Comparison of ENCODE assay signal across 18 cellular contexts in genomic region chr19:17866312-17867012, GRCh38. TPM values are rescaled to one million over a fixed set of nuclear protein-coding genes. Genes with fewer than 3 reads are reported as not detected.
DNase-seq lines count a peak whose midpoint lies in the region; ATAC-seq, FAIRE-seq and TF ChIP-seq lines count a peak whose summit lies in the region.
"Had no signal": no experiment of that assay in that cellular context is flagged by ENCODE, and none has a peak within 500 bp of the region (broad histone marks: within the 10 kb centered on the region; RNA-seq: fewer than 3 reads in every experiment).

No MANE protein-coding gene starts in this region.

- H3K4me2 ChIP-seq in HepG2 (ENCODE audit: low read depth, low read length) (no peak overlapping the region), K562 (ENCODE audit: insufficient read depth, low read length) (no peak overlapping the region)

- H3K9me1 ChIP-seq in K562 (ENCODE audit: control insufficient read depth, insufficient read depth, low read length): peaks cover 3% of the 10 kb centered on the region

- no peak for TF ChIP-seq RAD21 in HepG2 (CRISPR knock-in tag; IDR thresholded peaks at IDR 0.05)
- TF ChIP-seq RAD21 in K562 (CRISPR knock-in tag; conservative IDR thresholded peaks at IDR 0.05 in 1 of 2, IDR thresholded peaks at IDR 0.05 in 1 of 2): no peak

- H3K9me3 ChIP-seq in HepG2 (ENCODE audit: low read length) (no peaks in the 10 kb centered on the region), right lobe of liver (no peaks in the 10 kb centered on the region), K562 (replicated peaks; ENCODE audit: control insufficient read depth, insufficient read depth, low read depth, low read length) (no peaks in the 10 kb centered on the region), transverse colon (no peaks in the 10 kb centered on the region)
- H3K9me3 ChIP-seq: gastrocnemius medialis, neutrophil, spleen, testis had no signal

- BruUV-seq in HepG2 (replicated peaks; lab: Mats Ljungman, UMichigan): no TSS peak
- BruUV-seq in K562 (replicated peaks; lab: Mats Ljungman, UMichigan): no TSS peak

- H2AFZ ChIP-seq in HepG2 (ENCODE audit: low read length) (no peak overlapping the region), K562 (ENCODE audit: low read depth, low read length) (0 out of 2 replicates have a peak overlapping the region, but pooled peaks have one; percentile 1)

- FAIRE-seq in HepG2 (lab: Jason Lieb, UNC): no peak
- no peak for FAIRE-seq in K562 (lab: Jason Lieb, UNC)

- H3K79me2 ChIP-seq in HepG2 (ENCODE audit: insufficient read depth, low read length): peaks cover 9% of the 10 kb centered on the region
- peaks cover 21% of the 10 kb centered on the region for H3K79me2 ChIP-seq in K562 (ENCODE audit: control insufficient read depth, insufficient read depth, low read length)

- CTCF ChIA-PET in HepG2 (lab: Yijun Ruan, JAX; ENCODE audit: low intra/inter-chr PET ratio, low total read pairs) (no interaction called here), RWPE1 (lab: Yijun Ruan, JAX) (interaction anchor here (4.1 kb wide), 1 partner anchor 66 kb away, joined by 19 read pairs; the partner anchor contains the start of gene CCDC124), K562 (lab: Yijun Ruan, JAX; ENCODE audit: low intra/inter-chr PET ratio) (no interaction called here)

- DNase-seq in HepG2 (ENCODE audit: low spot score): no peak
- DNase-seq in right lobe of liver: no peak
- no peak for DNase-seq in RWPE1 (ENCODE audit: low spot score)
- no peak for DNase-seq in K562 (ENCODE audit: extremely low read depth in 1 of 4, low spot score in 3 of 4)
- DNase-seq in transverse colon: no peak
- no peak for DNase-seq in activated CD4-positive, CD25-positive, alpha-beta regulatory T cell (lab: John Stamatoyannopoulos, UW)
- DNase-seq: activated CD4-positive, alpha-beta memory T cell treated with anti-CD3 and anti-CD28 coated beads, Interleukin-2, amount 10 ng/mL, durations not matched to agents 7 days and 5 days; amygdala; caudate nucleus; gastrocnemius medialis; GOT3; NCI-H2107; spleen; testis had no signal

- peaks cover 12 to 31% of the 10 kb centered on the region in 2 experiments for H3K36me3 ChIP-seq in HepG2 (replicated peaks in 1 of 2; ENCODE audit: control insufficient read depth in 1 of 2, insufficient read depth in 2 of 2, low read length in 2 of 2)
- H3K36me3 ChIP-seq in right lobe of liver: peaks cover 17 to 33% (median 22%) of the 10 kb centered on the region in 4 donors
- peaks cover 33% of the 10 kb centered on the region for H3K36me3 ChIP-seq in K562 (ENCODE audit: control insufficient read depth, insufficient read depth, low read length)
- H3K36me3 ChIP-seq in transverse colon: peaks cover 0 to 23% (median 10%) of the 10 kb centered on the region in 4 donors

- peaks cover 51% of the 10 kb centered on the region for H3K4me1 ChIP-seq in HepG2 (ENCODE audit: insufficient read depth, low read length)
- H3K4me1 ChIP-seq in right lobe of liver: peaks cover 0 to 4% (median under 1%) of the 10 kb centered on the region in 4 donors
- peaks cover 17 to 53% of the 10 kb centered on the region in 2 experiments; a peak in 4 of 5 replicates for H3K4me1 ChIP-seq in K562 (replicated peaks in 1 of 2; ENCODE audit: control insufficient read depth in 2 of 2, insufficient read depth in 2 of 2, low read length in 2 of 2)
- peaks cover 1 to 44% (median 20%) of the 10 kb centered on the region in 4 donors for H3K4me1 ChIP-seq in transverse colon

- POLR2A ChIA-PET in HepG2 (lab: Yijun Ruan, JAX) (interaction anchor here (2.4 kb wide), 1 partner anchor 66 kb away, joined by 8 read pairs; the partner anchor contains the start of gene CCDC124), RWPE1 (lab: Yijun Ruan, JAX; ENCODE audit: low non-redundant PET) (interaction anchor here (0.7 kb wide), 1 partner anchor 306 kb away, joined by 3 read pairs; no protein-coding TSS in a partner anchor), K562 (lab: Yijun Ruan, JAX) (interaction anchor here (0.7 to 4.2 kb wide), 7 partner anchors 14 to 436 kb away, joined by 3 to 42 read pairs (median 4); partner anchors contain the start of gene CCDC124)

- H3K27ac ChIP-seq in HepG2 (ENCODE audit: extremely low read length, insufficient read depth, low read length) (no peak overlapping the region), right lobe of liver (no peak overlapping the region), RWPE1 (peak overlapping the region; percentile 77), K562 (ENCODE audit: extremely low read depth, low read depth, low read length) (no peak overlapping the region), transverse colon (peak overlapping the region in 3 of 4 donors; percentile 44 to 74 (median 74))
- H3K27ac ChIP-seq: neutrophil, testis had no signal

- H4K20me1 ChIP-seq in HepG2 (ENCODE audit: insufficient read depth, low read length): peaks cover 37% of the 10 kb centered on the region
- peaks cover 41% of the 10 kb centered on the region for H4K20me1 ChIP-seq in K562 (replicated peaks; ENCODE audit: control insufficient read depth, insufficient read depth, low read length)

- no peak for TF ChIP-seq POLR2A in HepG2 (IDR thresholded peaks at IDR 0.05; ENCODE audit: insufficient read depth in 1 of 2, low read depth in 2 of 2, low read length in 2 of 2)
- no peak for TF ChIP-seq POLR2A in right lobe of liver (IDR thresholded peaks at IDR 0.05)
- TF ChIP-seq POLR2A in K562 (conservative IDR thresholded peaks at IDR 0.05): no peak
- no peak for TF ChIP-seq POLR2A in transverse colon (IDR thresholded peaks at IDR 0.05)

- WGBS in HepG2 (ENCODE audit: low lambda C conversion rate): 76% methylated on average over 8 of the region's 8 CpGs
- 84% methylated on average over 8 of the region's 8 CpGs for WGBS in right lobe of liver (ENCODE audit: insufficient coverage, low coverage, low lambda C conversion rate, missing lambda C conversion rate)
- WGBS in K562 (ENCODE audit: insufficient coverage, low coverage, missing lambda C conversion rate): 57% methylated on average over 8 of the region's 8 CpGs
- 85 to 88% methylated on average over 2 to 8 of the region's 8 CpGs for WGBS in transverse colon (ENCODE audit: low coverage in 1 of 2), 2 donors

- H3K27me3 ChIP-seq in HepG2 (ENCODE audit: control insufficient read depth in 1 of 2, insufficient read depth in 2 of 2, low read length in 2 of 2) (peaks cover 2 to 15% of the 10 kb centered on the region in 2 experiments; a peak in 3 of 5 replicates), right lobe of liver (peaks cover 0 to 11% of the 10 kb centered on the region in 2 donors), K562 (ENCODE audit: control insufficient read depth in 2 of 2, insufficient read depth in 2 of 2, low read length in 2 of 2) (no peaks in the 10 kb centered on the region), transverse colon (peaks cover 22% of the 10 kb centered on the region)
- H3K27me3 ChIP-seq: testis had no signal

- intact Hi-C loops in HepG2 (cut with micrococcal nuclease; ENCODE audit: unreplicated experiment): no loop called here
- intact Hi-C loops in right lobe of liver (cut with DNase I): loop anchor here (5.0 to 10.0 kb wide), 3 partner anchors 58 to 131 kb away; no protein-coding TSS in a partner anchor
- intact Hi-C loops in K562 (cut with micrococcal nuclease): loop anchor here (10.0 kb wide), 1 partner anchor 188 kb away; no protein-coding TSS in a partner anchor
- intact Hi-C loops in transverse colon (cut with DNase I; ENCODE audit: low total_unique reads): no loop called here

- TF ChIP-seq CTCF in HepG2 (CRISPR knock-in tag; IDR thresholded peaks at IDR 0.05) (no peak), right lobe of liver (IDR thresholded peaks at IDR 0.05) (no peak), RWPE1 (conservative IDR thresholded peaks at IDR 0.05; ENCODE audit: low read depth) (no peak), K562 (IDR thresholded peaks at IDR 0.05 in 2 of 3, conservative IDR thresholded peaks at IDR 0.05 in 1 of 3; ENCODE audit: insufficient read depth in 2 of 3, low read depth in 1 of 3, low read length in 3 of 3) (no peak), transverse colon (IDR thresholded peaks at IDR 0.05) (no peak)

- TF ChIP-seq EP300 in HepG2 (IDR thresholded peaks at IDR 0.05; ENCODE audit: low read depth in 2 of 2, low read length in 2 of 2): no peak
- no peak for TF ChIP-seq EP300 in HepG2 (CRISPR knock-in tag; IDR thresholded peaks at IDR 0.05; ENCODE audit: borderline replicate concordance)
- TF ChIP-seq EP300 in K562 (IDR thresholded peaks at IDR 0.05; ENCODE audit: low read length): no peak
- TF ChIP-seq EP300 in transverse colon (IDR thresholded peaks at IDR 0.05; ENCODE audit: low read depth): no peak

- in situ Hi-C loops in HepG2 (cut with HindIII; ENCODE audit: extremely low pct_ligation_motif_present, low pct_unique_long_range_greater_than_20kb) (loop anchor here (5.0 kb wide), 2 partner anchors 66 to 126 kb away; partner anchors contain the start of gene CCDC124), K562 (cut with MboI) (loop anchor here (5.0 kb wide), 1 partner anchor 61 kb away; no protein-coding TSS in a partner anchor), transverse colon (cut with MboI; ENCODE audit: low pct_ligation_motif_present in 1 of 4, low pct_unique_long_range_greater_than_20kb in 1 of 4, low sequenced_read_pairs in 3 of 4) (loop anchor here in 3 of 4 donors (5.0 to 25.0 kb wide), 4 partner anchors 71 to 154 kb away; partner anchors contain the start of gene MAP1S (in 1 of the 3))

- H3K4me3 ChIP-seq in HepG2 (replicated peaks in 1 of 3; ENCODE audit: insufficient read depth in 1 of 3, low read depth in 2 of 3, low read length in 3 of 3): no peak overlapping the region
- H3K4me3 ChIP-seq in right lobe of liver: no peak overlapping the region
- H3K4me3 ChIP-seq in K562: no peak overlapping the region
- no peak overlapping the region for H3K4me3 ChIP-seq in transverse colon
- H3K4me3 ChIP-seq: gastrocnemius medialis, spleen, testis had no signal

- ATAC-seq in HepG2 (peak; percentile 11), right lobe of liver (no peak), K562 (no peak), GM18870 (IDR thresholded peaks at IDR 0.05; ENCODE audit: unreplicated experiment) (no peak)

- H3K9ac ChIP-seq in HepG2 (ENCODE audit: insufficient read depth, low read depth, low read length) (no peak overlapping the region), K562 (ENCODE audit: insufficient read depth in 1 of 2, low read depth in 2 of 2, low read length in 2 of 2) (peak overlapping the region in 1 of 2 experiments; percentile 84; a peak in 1 of 4 replicates)

RNA-seq across cellular contexts. Expression of gene SLC5A5, which starts 5.3 kb away (rescaled TPM):
- total RNA-seq in HepG2 (2016; rRNA removed; fragmentation: Illumina TruSeq; extraction: Trizol): not detected in 2 replicates
- total RNA-seq in HepG2 (2016; cell fraction: cytosol; rRNA removed; fragmentation: Illumina TruSeq; extraction: Trizol; ENCODE audit: low read depth): not detected in 2 replicates
- not detected in 2 replicates for total RNA-seq in HepG2 (2016; cell fraction: insoluble cytoplasmic fraction; rRNA removed; fragmentation: Illumina TruSeq; extraction: Trizol)
- total RNA-seq in HepG2 (2016; cell fraction: membrane; rRNA removed; fragmentation: Illumina TruSeq; extraction: Trizol): not detected in 2 replicates
- total RNA-seq in HepG2 (2016; cell fraction: nucleus; rRNA removed; fragmentation: Illumina TruSeq; extraction: Trizol): not detected in 2 replicates
- not detected in 2 replicates for polyA plus RNA-seq in HepG2 (2011; rRNA removed)
- not detected in 2 replicates for polyA plus RNA-seq in HepG2 (2011; cell fraction: cytosol; rRNA removed)
- polyA plus RNA-seq in HepG2 (2011; cell fraction: nucleus; rRNA removed): not detected in 2 replicates
- not detected in 2 replicates for polyA plus RNA-seq in HepG2 (2012)
- polyA plus RNA-seq in HepG2 (2016; cell fraction: cytosol; fragmentation: Illumina TruSeq; extraction: Trizol; ENCODE audit: low read depth): not detected in 2 replicates
- polyA plus RNA-seq in HepG2 (2016; cell fraction: insoluble cytoplasmic fraction; fragmentation: Illumina TruSeq; extraction: Trizol; ENCODE audit: low read depth): not detected in 2 replicates
- not detected in 2 replicates for polyA plus RNA-seq in HepG2 (2016; cell fraction: membrane; fragmentation: Illumina TruSeq; extraction: Trizol; ENCODE audit: low read depth)
- polyA plus RNA-seq in HepG2 (2016; cell fraction: nucleus; fragmentation: Illumina TruSeq; extraction: Trizol; ENCODE audit: insufficient read depth, low read depth): not detected in 2 replicates
- polyA minus RNA-seq in HepG2 (2011; rRNA and poly(A)+ RNA removed; ENCODE audit: low replicate concordance): 0.06 and 0.09 TPM in 2 replicates
- not detected in 2 replicates for polyA minus RNA-seq in HepG2 (2011; cell fraction: cytosol; rRNA and poly(A)+ RNA removed)
- polyA minus RNA-seq in HepG2 (2011; cell fraction: nucleus; rRNA and poly(A)+ RNA removed): not detected in 2 replicates
- total RNA-seq in right lobe of liver: not detected
- total RNA-seq in K562 (2011; cell fraction: chromatin; rRNA removed; ENCODE audit: low replicate concordance): 0.21 and 0.37 TPM in 2 replicates
- 0.39 and 0.50 TPM in 2 replicates for total RNA-seq in K562 (2011; cell fraction: nucleolus; rRNA removed)
- total RNA-seq in K562 (2011; cell fraction: nucleoplasm; rRNA removed): 0.29 and 0.38 TPM in 2 replicates
- 0.33 and 0.73 TPM in 2 replicates for total RNA-seq in K562 (2014; rRNA removed)
- 0.13 and 0.18 TPM in 2 replicates for total RNA-seq in K562 (2014; rRNA removed; fragmentation: Illumina TruSeq; extraction: Trizol)
- total RNA-seq in K562 (2015; rRNA removed; fragmentation: Illumina TruSeq; extraction: Trizol): 0.11 and 0.29 TPM in 2 replicates
- 0.25 and 0.29 TPM in 2 replicates for total RNA-seq in K562 (2021)
- polyA plus RNA-seq in K562 (2011; rRNA removed): 0.05 and 0.20 TPM in 2 replicates
- 0.15 and 0.60 TPM in 2 replicates for polyA plus RNA-seq in K562 (2011; cell fraction: cytosol; rRNA removed)
- polyA plus RNA-seq in K562 (2011; cell fraction: nucleus; rRNA removed): 0.08 and 0.18 TPM in 2 replicates
- polyA plus RNA-seq in K562 (2012): 0.13 TPM in 1 of 2 replicates, not detected in the other
- polyA plus RNA-seq in K562 (2014; fragmentation: Illumina TruSeq; extraction: Trizol): 0.21 and 0.29 TPM in 2 replicates
- under 1 TPM; 0.10 to 0.23 TPM for polyA plus RNA-seq in K562 (2014; fragmentation: Nextera tagmentation; extraction: Ambion mirVana)
- polyA plus RNA-seq in K562 (2014; rRNA removed): 0.09 and 0.38 TPM in 2 replicates
- 0.15 and 0.32 TPM in 2 replicates for polyA minus RNA-seq in K562 (2011; rRNA and poly(A)+ RNA removed)
- 0.86 TPM in 1 of 2 replicates, not detected in the other for polyA minus RNA-seq in K562 (2011; cell fraction: cytosol; rRNA and poly(A)+ RNA removed)
- 0.13 TPM in 1 of 2 replicates, not detected in the other for polyA minus RNA-seq in K562 (2011; cell fraction: nucleus; rRNA and poly(A)+ RNA removed)
- not detected for total RNA-seq in transverse colon
- total RNA-seq: gastrocnemius medialis, renal cortical epithelial cell had no signal

RNA-seq across cellular contexts. Expression of gene RPL18A, which starts 6.8 kb away (rescaled TPM):
- total RNA-seq in HepG2 (2016; rRNA removed; fragmentation: Illumina TruSeq; extraction: Trizol) (1,471 and 1,490 TPM in 2 replicates), right lobe of liver (100 to 1,000 TPM; 449 to 778 (median 494) TPM), K562 (2014; rRNA removed) (2,735 and 3,133 TPM in 2 replicates), K562 (2014; rRNA removed; fragmentation: Illumina TruSeq; extraction: Trizol) (557 and 626 TPM in 2 replicates), K562 (2015; rRNA removed; fragmentation: Illumina TruSeq; extraction: Trizol) (1,801 and 1,895 TPM in 2 replicates), K562 (2021) (2,882 and 3,018 TPM in 2 replicates), transverse colon (1,000 to 10,000 TPM in 3 of 4 donors, 100 to 1,000 TPM in 1; 727 to 1,372 (median 1,071) TPM)
- total RNA-seq in HepG2 (2016; cell fraction: cytosol; rRNA removed; fragmentation: Illumina TruSeq; extraction: Trizol; ENCODE audit: low read depth): 3,356 and 3,471 TPM in 2 replicates
- total RNA-seq in HepG2 (2016; cell fraction: insoluble cytoplasmic fraction; rRNA removed; fragmentation: Illumina TruSeq; extraction: Trizol): 1,484 and 1,563 TPM in 2 replicates
- 4,403 and 4,828 TPM in 2 replicates for total RNA-seq in HepG2 (2016; cell fraction: membrane; rRNA removed; fragmentation: Illumina TruSeq; extraction: Trizol)
- 550 and 622 TPM in 2 replicates for total RNA-seq in HepG2 (2016; cell fraction: nucleus; rRNA removed; fragmentation: Illumina TruSeq; extraction: Trizol)
- polyA plus RNA-seq in HepG2 (2011; rRNA removed) (2,004 and 2,232 TPM in 2 replicates), K562 (2011; rRNA removed) (881 and 1,270 TPM in 2 replicates), K562 (2014; fragmentation: Illumina TruSeq; extraction: Trizol) (1,947 and 3,139 TPM in 2 replicates), K562 (2014; fragmentation: Nextera tagmentation; extraction: Ambion mirVana) (1,000 to 10,000 TPM; 1,130 to 1,273 TPM), K562 (2014; rRNA removed) (2,069 and 2,216 TPM in 2 replicates)
- 2,519 and 3,516 TPM in 2 replicates for polyA plus RNA-seq in HepG2 (2011; cell fraction: cytosol; rRNA removed)
- polyA plus RNA-seq in HepG2 (2011; cell fraction: nucleus; rRNA removed): 865 and 944 TPM in 2 replicates
- polyA plus RNA-seq in HepG2 (2012): 2,311 and 3,663 TPM in 2 replicates
- polyA plus RNA-seq in HepG2 (2016; cell fraction: cytosol; fragmentation: Illumina TruSeq; extraction: Trizol; ENCODE audit: low read depth): 5,329 and 5,962 TPM in 2 replicates
- 2,198 and 2,250 TPM in 2 replicates for polyA plus RNA-seq in HepG2 (2016; cell fraction: insoluble cytoplasmic fraction; fragmentation: Illumina TruSeq; extraction: Trizol; ENCODE audit: low read depth)
- polyA plus RNA-seq in HepG2 (2016; cell fraction: membrane; fragmentation: Illumina TruSeq; extraction: Trizol; ENCODE audit: low read depth): 6,513 and 6,759 TPM in 2 replicates
- 1,298 and 1,347 TPM in 2 replicates for polyA plus RNA-seq in HepG2 (2016; cell fraction: nucleus; fragmentation: Illumina TruSeq; extraction: Trizol; ENCODE audit: insufficient read depth, low read depth)
- polyA minus RNA-seq in HepG2 (2011; rRNA and poly(A)+ RNA removed; ENCODE audit: low replicate concordance): 547 and 652 TPM in 2 replicates
- polyA minus RNA-seq in HepG2 (2011; cell fraction: cytosol; rRNA and poly(A)+ RNA removed): 819 and 843 TPM in 2 replicates
- 236 and 251 TPM in 2 replicates for polyA minus RNA-seq in HepG2 (2011; cell fraction: nucleus; rRNA and poly(A)+ RNA removed)
- 168 and 439 TPM in 2 replicates for total RNA-seq in K562 (2011; cell fraction: chromatin; rRNA removed; ENCODE audit: low replicate concordance)
- 698 and 878 TPM in 2 replicates for total RNA-seq in K562 (2011; cell fraction: nucleolus; rRNA removed)
- 586 and 897 TPM in 2 replicates for total RNA-seq in K562 (2011; cell fraction: nucleoplasm; rRNA removed)
- polyA plus RNA-seq in K562 (2011; cell fraction: cytosol; rRNA removed): 2,242 and 3,536 TPM in 2 replicates
- polyA plus RNA-seq in K562 (2011; cell fraction: nucleus; rRNA removed): 920 and 1,021 TPM in 2 replicates
- 3,311 and 3,882 TPM in 2 replicates for polyA plus RNA-seq in K562 (2012)
- 348 and 383 TPM in 2 replicates for polyA minus RNA-seq in K562 (2011; rRNA and poly(A)+ RNA removed)
- 1,225 and 1,878 TPM in 2 replicates for polyA minus RNA-seq in K562 (2011; cell fraction: cytosol; rRNA and poly(A)+ RNA removed)
- 303 and 429 TPM in 2 replicates for polyA minus RNA-seq in K562 (2011; cell fraction: nucleus; rRNA and poly(A)+ RNA removed)

RNA-seq across cellular contexts. Expression of gene JAK3, which starts 18.7 kb away (rescaled TPM):
- total RNA-seq in HepG2 (2016; rRNA removed; fragmentation: Illumina TruSeq; extraction: Trizol) (2.8 and 3.4 TPM in 2 replicates), right lobe of liver (1 to 10 TPM; 1.1 to 5.5 (median 2.3) TPM), K562 (2014; rRNA removed) (0.12 and 0.14 TPM in 2 replicates), K562 (2014; rRNA removed; fragmentation: Illumina TruSeq; extraction: Trizol) (not detected in 2 replicates), K562 (2015; rRNA removed; fragmentation: Illumina TruSeq; extraction: Trizol) (0.04 TPM in 1 of 2 replicates, not detected in the other), K562 (2021) (0.18 and 0.47 TPM in 2 replicates), transverse colon (10 to 100 TPM in 1 of 4 donors, 1 to 10 TPM in 3; 2.3 to 22.1 (median 8.5) TPM)
- total RNA-seq in HepG2 (2016; cell fraction: cytosol; rRNA removed; fragmentation: Illumina TruSeq; extraction: Trizol; ENCODE audit: low read depth): 1.2 and 1.3 TPM in 2 replicates
- 2.5 and 3.4 TPM in 2 replicates for total RNA-seq in HepG2 (2016; cell fraction: insoluble cytoplasmic fraction; rRNA removed; fragmentation: Illumina TruSeq; extraction: Trizol)
- total RNA-seq in HepG2 (2016; cell fraction: membrane; rRNA removed; fragmentation: Illumina TruSeq; extraction: Trizol): 0.72 and 1.3 TPM in 2 replicates
- total RNA-seq in HepG2 (2016; cell fraction: nucleus; rRNA removed; fragmentation: Illumina TruSeq; extraction: Trizol): 4.4 and 4.8 TPM in 2 replicates
- polyA plus RNA-seq in HepG2 (2011; rRNA removed) (18.6 and 30.1 TPM in 2 replicates), K562 (2011; rRNA removed) (0.13 and 0.28 TPM in 2 replicates), K562 (2014; fragmentation: Illumina TruSeq; extraction: Trizol) (0.04 and 0.14 TPM in 2 replicates), K562 (2014; fragmentation: Nextera tagmentation; extraction: Ambion mirVana) (under 1 TPM; 0.01 to 0.07 TPM), K562 (2014; rRNA removed) (0.04 and 0.07 TPM in 2 replicates)
- 8.8 and 10.2 TPM in 2 replicates for polyA plus RNA-seq in HepG2 (2011; cell fraction: cytosol; rRNA removed)
- polyA plus RNA-seq in HepG2 (2011; cell fraction: nucleus; rRNA removed): 106 and 107 TPM in 2 replicates
- polyA plus RNA-seq in HepG2 (2012): 6.1 and 10.2 TPM in 2 replicates
- polyA plus RNA-seq in HepG2 (2016; cell fraction: cytosol; fragmentation: Illumina TruSeq; extraction: Trizol; ENCODE audit: low read depth): 0.15 and 0.17 TPM in 2 replicates
- polyA plus RNA-seq in HepG2 (2016; cell fraction: insoluble cytoplasmic fraction; fragmentation: Illumina TruSeq; extraction: Trizol; ENCODE audit: low read depth): 1.3 and 1.7 TPM in 2 replicates
- polyA plus RNA-seq in HepG2 (2016; cell fraction: membrane; fragmentation: Illumina TruSeq; extraction: Trizol; ENCODE audit: low read depth): 0.35 and 0.45 TPM in 2 replicates
- polyA plus RNA-seq in HepG2 (2016; cell fraction: nucleus; fragmentation: Illumina TruSeq; extraction: Trizol; ENCODE audit: insufficient read depth, low read depth): 10.2 and 12.3 TPM in 2 replicates
- polyA minus RNA-seq in HepG2 (2011; rRNA and poly(A)+ RNA removed; ENCODE audit: low replicate concordance): 1.7 and 37.2 TPM in 2 replicates
- polyA minus RNA-seq in HepG2 (2011; cell fraction: cytosol; rRNA and poly(A)+ RNA removed): 13.1 and 19.0 TPM in 2 replicates
- polyA minus RNA-seq in HepG2 (2011; cell fraction: nucleus; rRNA and poly(A)+ RNA removed): 23.9 and 29.3 TPM in 2 replicates
- 0.32 and 0.97 TPM in 2 replicates for total RNA-seq in K562 (2011; cell fraction: chromatin; rRNA removed; ENCODE audit: low replicate concordance)
- 0.50 and 0.66 TPM in 2 replicates for total RNA-seq in K562 (2011; cell fraction: nucleolus; rRNA removed)
- 0.53 and 0.66 TPM in 2 replicates for total RNA-seq in K562 (2011; cell fraction: nucleoplasm; rRNA removed)
- polyA plus RNA-seq in K562 (2011; cell fraction: cytosol; rRNA removed): 0.21 TPM in 2 replicates
- 0.48 and 0.80 TPM in 2 replicates for polyA plus RNA-seq in K562 (2011; cell fraction: nucleus; rRNA removed)
- polyA plus RNA-seq in K562 (2012): 0.10 and 0.14 TPM in 2 replicates
- polyA minus RNA-seq in K562 (2011; rRNA and poly(A)+ RNA removed): 0.04 and 0.06 TPM in 2 replicates
- polyA minus RNA-seq in K562 (2011; cell fraction: cytosol; rRNA and poly(A)+ RNA removed): 0.19 TPM in 1 of 2 replicates, not detected in the other
- 0.22 and 0.54 TPM in 2 replicates for polyA minus RNA-seq in K562 (2011; cell fraction: nucleus; rRNA and poly(A)+ RNA removed)

RNA-seq across cellular contexts. Expression of gene INSL3, which starts 45.1 kb away (rescaled TPM):
- not detected in 2 replicates for total RNA-seq in HepG2 (2016; rRNA removed; fragmentation: Illumina TruSeq; extraction: Trizol)
- not detected in 2 replicates for total RNA-seq in HepG2 (2016; cell fraction: cytosol; rRNA removed; fragmentation: Illumina TruSeq; extraction: Trizol; ENCODE audit: low read depth)
- not detected in 2 replicates for total RNA-seq in HepG2 (2016; cell fraction: insoluble cytoplasmic fraction; rRNA removed; fragmentation: Illumina TruSeq; extraction: Trizol)
- not detected in 2 replicates for total RNA-seq in HepG2 (2016; cell fraction: membrane; rRNA removed; fragmentation: Illumina TruSeq; extraction: Trizol)
- not detected in 2 replicates for total RNA-seq in HepG2 (2016; cell fraction: nucleus; rRNA removed; fragmentation: Illumina TruSeq; extraction: Trizol)
- polyA plus RNA-seq in HepG2 (2011; rRNA removed): 0.30 and 0.44 TPM in 2 replicates
- 0.21 TPM in 1 of 2 replicates, not detected in the other for polyA plus RNA-seq in HepG2 (2011; cell fraction: cytosol; rRNA removed)
- 1.2 and 1.5 TPM in 2 replicates for polyA plus RNA-seq in HepG2 (2011; cell fraction: nucleus; rRNA removed)
- 0.23 and 0.35 TPM in 2 replicates for polyA plus RNA-seq in HepG2 (2012)
- not detected in 2 replicates for polyA plus RNA-seq in HepG2 (2016; cell fraction: cytosol; fragmentation: Illumina TruSeq; extraction: Trizol; ENCODE audit: low read depth)
- polyA plus RNA-seq in HepG2 (2016; cell fraction: insoluble cytoplasmic fraction; fragmentation: Illumina TruSeq; extraction: Trizol; ENCODE audit: low read depth): not detected in 2 replicates
- polyA plus RNA-seq in HepG2 (2016; cell fraction: membrane; fragmentation: Illumina TruSeq; extraction: Trizol; ENCODE audit: low read depth): not detected in 2 replicates
- polyA plus RNA-seq in HepG2 (2016; cell fraction: nucleus; fragmentation: Illumina TruSeq; extraction: Trizol; ENCODE audit: insufficient read depth, low read depth): not detected in 2 replicates
- polyA minus RNA-seq in HepG2 (2011; rRNA and poly(A)+ RNA removed; ENCODE audit: low replicate concordance): 0.88 TPM in 1 of 2 replicates, not detected in the other
- polyA minus RNA-seq in HepG2 (2011; cell fraction: cytosol; rRNA and poly(A)+ RNA removed): not detected in 2 replicates
- not detected in 2 replicates for polyA minus RNA-seq in HepG2 (2011; cell fraction: nucleus; rRNA and poly(A)+ RNA removed)
- not detected for total RNA-seq in right lobe of liver
- not detected in 2 replicates for total RNA-seq in K562 (2011; cell fraction: chromatin; rRNA removed; ENCODE audit: low replicate concordance)
- not detected in 2 replicates for total RNA-seq in K562 (2011; cell fraction: nucleolus; rRNA removed)
- not detected in 2 replicates for total RNA-seq in K562 (2011; cell fraction: nucleoplasm; rRNA removed)
- not detected in 2 replicates for total RNA-seq in K562 (2014; rRNA removed)
- not detected in 2 replicates for total RNA-seq in K562 (2014; rRNA removed; fragmentation: Illumina TruSeq; extraction: Trizol)
- not detected in 2 replicates for total RNA-seq in K562 (2015; rRNA removed; fragmentation: Illumina TruSeq; extraction: Trizol)
- total RNA-seq in K562 (2021): not detected in 2 replicates
- polyA plus RNA-seq in K562 (2011; rRNA removed): not detected in 2 replicates
- polyA plus RNA-seq in K562 (2011; cell fraction: cytosol; rRNA removed): not detected in 2 replicates
- polyA plus RNA-seq in K562 (2011; cell fraction: nucleus; rRNA removed): not detected in 2 replicates
- polyA plus RNA-seq in K562 (2012): not detected in 2 replicates
- not detected in 2 replicates for polyA plus RNA-seq in K562 (2014; fragmentation: Illumina TruSeq; extraction: Trizol)
- polyA plus RNA-seq in K562 (2014; fragmentation: Nextera tagmentation; extraction: Ambion mirVana): not detected
- not detected in 2 replicates for polyA plus RNA-seq in K562 (2014; rRNA removed)
- not detected in 2 replicates for polyA minus RNA-seq in K562 (2011; rRNA and poly(A)+ RNA removed)
- polyA minus RNA-seq in K562 (2011; cell fraction: cytosol; rRNA and poly(A)+ RNA removed): not detected in 2 replicates
- polyA minus RNA-seq in K562 (2011; cell fraction: nucleus; rRNA and poly(A)+ RNA removed): not detected in 2 replicates
- total RNA-seq in transverse colon: not detected
- total RNA-seq: gastrocnemius medialis, kidney epithelial cell, renal cortical epithelial cell had no signal

Comparison
In these comparisons a context has a peak if more than half of its experiments do, and no peak if none do; other contexts are left out.
1. intact Hi-C loops: an anchor here in right lobe of liver (5.0 to 10.0 kb wide) and K562 (10.0 kb wide); none called in HepG2 and transverse colon.
2. H3K27ac ChIP-seq: peak in RWPE1 (single experiment) and transverse colon (3 of 4); none in HepG2 (single experiment), right lobe of liver (0 of 3) and K562 (single experiment).
3. Of the 241 proteins assayed by ChIP-seq in both HepG2 and K562: peak only in HepG2: none; only in K562: CCAR2, ETS1, HNRNPLL and ZNF121; in both: none; in neither: 236; mixed calls (peak in some experiments, not most) for 1.